Comparison of ENCODE assay signal across 10 cellular contexts in genomic region chr6:33072508-33073100, GRCh38. TPM values are rescaled to one million over a fixed set of nuclear protein-coding genes. Genes with fewer than 3 reads are reported as not detected.
A peak's percentile ranks its signal among the peaks of the same experiment; 100 is the strongest.
DNase-seq lines count a peak whose midpoint lies in the region; ATAC-seq and TF ChIP-seq lines count a peak whose summit lies in the region.
"Had no signal": no experiment of that assay in that cellular context is flagged by ENCODE, and none has a peak within 500 bp of the region (broad histone marks: within the 10 kb centered on the region; RNA-seq: fewer than 3 reads in every experiment).

No MANE protein-coding gene starts in this region.

- H3K79me1 ChIP-seq in mesenchymal stem cell (replicated peaks; ENCODE audit: low read length, poor library complexity, severe bottlenecking) = no peaks in the 10 kb centered on the region

- no peak overlapping the region for H4K8ac ChIP-seq in mesenchymal stem cell (ENCODE audit: low read length)

- TF ChIP-seq POLR2A in upper lobe of left lung (IDR thresholded peaks at IDR 0.05) = no peak

- H3K9me3 Mint-ChIP-seq in activated B cell treated with CpG ODN at 0.5 μM for 24 hours = no peaks in the 10 kb centered on the region
- H3K9me3 Mint-ChIP-seq: endodermal cell had no signal

- no peak for TF ChIP-seq EP300 in upper lobe of left lung (IDR thresholded peaks at IDR 0.05)

- no peak overlapping the region for H2BK12ac ChIP-seq in mesenchymal stem cell (ENCODE audit: low read length in 2 of 2)

- intact Hi-C loops in left ventricle myocardium inferior (cut with micrococcal nuclease) (no loop called here), left cardiac atrium (cut with DNase I) (no loop called here), activated B cell treated with CpG ODN at 0.5 μM for 24 hours (cut with micrococcal nuclease) (loop anchor here (1.0 kb wide), 2 partner anchors 10 to 15 kb away; no protein-coding TSS in a partner anchor)

- POLR2A ChIA-PET in activated B cell treated with CpG ODN at 0.5 μM for 24 hours (lab: Charles Lee) = interaction anchor here (0.6 to 28.7 kb wide), 31 partner anchors 8 to 1348 kb away, joined by 3 to 2264 read pairs (median 8); partner anchors contain the start of genes BRD2, HLA-DMA, HLA-DMB and HLA-DOA

- no peak for ATAC-seq in left cardiac atrium
- no peak for ATAC-seq in activated B cell treated with CpG ODN at 0.5 μM for 24 hours (ENCODE audit: low read depth)
- no peak for ATAC-seq in upper lobe of left lung (ENCODE audit: low FRiP score in 2 of 2)
- ATAC-seq in GM19467 (IDR thresholded peaks at IDR 0.05; ENCODE audit: unreplicated experiment) = no peak

- CTCF ChIA-PET in activated B cell treated with CpG ODN at 0.5 μM for 24 hours (lab: Charles Lee) = interaction anchor here (1.0 to 7.6 kb wide), 8 partner anchors 11 to 56 kb away, joined by 3 to 98 read pairs (median 4); no protein-coding TSS in a partner anchor

- H3K4me1 Mint-ChIP-seq in activated B cell treated with CpG ODN at 0.5 μM for 24 hours = peaks cover 66% of the 10 kb centered on the region

- H3K27me3 ChIP-seq in left ventricle myocardium inferior (ENCODE audit: low read depth) = no peaks in the 10 kb centered on the region
- H3K27me3 ChIP-seq in mesenchymal stem cell (ENCODE audit: control insufficient read depth in 1 of 2, insufficient read depth in 1 of 2, low read length in 2 of 2) = peaks cover 0 to 8% of the 10 kb centered on the region in 2 experiments
- no peaks in the 10 kb centered on the region for H3K27me3 ChIP-seq in upper lobe of left lung

- H3K36me3 ChIP-seq in left ventricle myocardium inferior (peaks cover 17% of the 10 kb centered on the region), mesenchymal stem cell (ENCODE audit: control insufficient read depth in 1 of 2, insufficient read depth in 2 of 2, low read depth in 1 of 2, low read length in 2 of 2) (peaks cover 0 to 33% of the 10 kb centered on the region in 2 experiments), upper lobe of left lung (peaks cover 0 to 21% (median 11%) of the 10 kb centered on the region in 4 donors)

- H2BK5ac ChIP-seq in mesenchymal stem cell (ENCODE audit: low read depth, low read length, poor library complexity, severe bottlenecking) = no peak overlapping the region

- H3K27me3 Mint-ChIP-seq in activated B cell treated with CpG ODN at 0.5 μM for 24 hours = no peaks in the 10 kb centered on the region

- H2BK15ac ChIP-seq in mesenchymal stem cell (ENCODE audit: low read depth, poor library complexity, severe bottlenecking) = no peak overlapping the region

- H3K23ac ChIP-seq in mesenchymal stem cell (ENCODE audit: low read length in 2 of 2) = no peak overlapping the region

- H3K27ac Mint-ChIP-seq in activated B cell treated with CpG ODN at 0.5 μM for 24 hours = peak overlapping the region; percentile 99
- H3K27ac Mint-ChIP-seq: endodermal cell had no signal

- peaks cover 74% of the 10 kb centered on the region for H3K36me3 Mint-ChIP-seq in activated B cell treated with CpG ODN at 0.5 μM for 24 hours (ENCODE audit: low read depth)

- H3K14ac ChIP-seq in mesenchymal stem cell (ENCODE audit: low read length in 2 of 2) = no peak overlapping the region

- H3K18ac ChIP-seq in mesenchymal stem cell (ENCODE audit: low read depth in 1 of 2, low read length in 2 of 2) = no peak overlapping the region

- no peak overlapping the region for H2AK5ac ChIP-seq in mesenchymal stem cell (ENCODE audit: low read length, severe bottlenecking)

- no peak for TF ChIP-seq CTCF in left ventricle myocardium inferior (IDR thresholded peaks at IDR 0.05; ENCODE audit: borderline replicate concordance)
- no peak for TF ChIP-seq CTCF in activated B cell treated with CpG ODN at 0.5 μM for 24 hours (IDR thresholded peaks at IDR 0.05)
- TF ChIP-seq CTCF in upper lobe of left lung (IDR thresholded peaks at IDR 0.05) = no peak

- H3K9me3 ChIP-seq in left ventricle myocardium inferior (replicated peaks) (no peaks in the 10 kb centered on the region), mesenchymal stem cell (ENCODE audit: control insufficient read depth, low read length) (no peaks in the 10 kb centered on the region), upper lobe of left lung (no peaks in the 10 kb centered on the region)

- H3K4me3 Mint-ChIP-seq in activated B cell treated with CpG ODN at 0.5 μM for 24 hours = peak overlapping the region; percentile 97
- H3K4me3 Mint-ChIP-seq: endodermal cell had no signal

- H3K4me3 ChIP-seq in left ventricle myocardium inferior (peak overlapping the region; percentile 63), mesenchymal stem cell (ENCODE audit: insufficient read depth in 1 of 2, low read depth in 1 of 2, low read length in 2 of 2) (peak overlapping the region in 1 of 2 experiments; percentile 79), upper lobe of left lung (peak overlapping the region in 3 of 4 donors; percentile 48 to 53 (median 49))

- H4K91ac ChIP-seq in mesenchymal stem cell (ENCODE audit: low read length) = no peak overlapping the region

- no peak overlapping the region for H2BK120ac ChIP-seq in mesenchymal stem cell (ENCODE audit: low read depth, low read length)

- peak overlapping the region; percentile 91 for H3K9ac ChIP-seq in mesenchymal stem cell (ENCODE audit: low read length)

- H3K4me2 ChIP-seq in mesenchymal stem cell (ENCODE audit: low read length, poor library complexity, severe bottlenecking) = no peak overlapping the region

- H2AFZ ChIP-seq in mesenchymal stem cell (ENCODE audit: low read depth, low read length) = no peak overlapping the region

- no peak overlapping the region for H3K4ac ChIP-seq in mesenchymal stem cell (ENCODE audit: low read depth in 1 of 2, low read length in 2 of 2)

- 82% methylated on average over 7 of the region's 7 CpGs for WGBS in mesenchymal stem cell
- 37 to 60% methylated on average over 7 of the region's 7 CpGs for WGBS in upper lobe of left lung, 2 donors

- H3K4me1 ChIP-seq in left ventricle myocardium inferior (peaks cover 25% of the 10 kb centered on the region), mesenchymal stem cell (ENCODE audit: control insufficient read depth, insufficient read depth, low read depth, low read length) (no peaks in the 10 kb centered on the region), upper lobe of left lung (peaks cover 14 to 34% (median 19%) of the 10 kb centered on the region in 4 donors)

- peak overlapping the region; percentile 68 for H3K27ac ChIP-seq in left ventricle myocardium inferior (replicated peaks)
- H3K27ac ChIP-seq in mesenchymal stem cell (ENCODE audit: low read length, poor library complexity, severe bottlenecking) = no peak overlapping the region
- peak overlapping the region; percentile 26 to 89 (median 81) for H3K27ac ChIP-seq in upper lobe of left lung

- DNase-seq in left ventricle myocardium inferior (no peak), left cardiac atrium (no peak), activated B cell treated with CpG ODN at 0.5 μM for 24 hours (no peak), mesenchymal stem cell (no peak), upper lobe of left lung (no peak), DMS 273 treated with DMSO at 0.1 percent for 48 hours (lab: John Stamatoyannopoulos, UW) (no peak), COLO668 (lab: John Stamatoyannopoulos, UW; ENCODE audit: unreplicated experiment) (no peak)
- DNase-seq: stimulated activated CD4-positive, alpha-beta T cell treated with anti-CD3 and anti-CD28 coated beads, Interleukin-12 subunit alpha, Interleukin-12 subunit beta, amount 100 ng/mL, for 4 hours had no signal

RNA-seq across cellular contexts. Expression of gene HLA-DPA1, which starts 0.8 kb away (rescaled TPM):
- total RNA-seq in left ventricle myocardium inferior (28.8 TPM), left cardiac atrium (10 to 100 TPM; 50.5 to 54.1 TPM), activated B cell treated with CpG ODN at 0.5 μM for 24 hours (718 and 730 TPM in 2 replicates), upper lobe of left lung (100 to 1,000 TPM; 109 to 674 (median 399) TPM)
- polyA plus RNA-seq in mesenchymal stem cell (2013, experiment 1 of 2) = 3.1 TPM
- 2.4 TPM for polyA plus RNA-seq in mesenchymal stem cell (2013, experiment 2 of 2)

RNA-seq across cellular contexts. Expression of gene HLA-DPB1, which starts 3.2 kb away (rescaled TPM):
- total RNA-seq in left ventricle myocardium inferior = 34.1 TPM
- 10 to 100 TPM; 47.8 to 53.8 TPM for total RNA-seq in left cardiac atrium
- total RNA-seq in activated B cell treated with CpG ODN at 0.5 μM for 24 hours = 853 and 854 TPM in 2 replicates
- 10.6 TPM for polyA plus RNA-seq in mesenchymal stem cell (2013, experiment 1 of 2)
- polyA plus RNA-seq in mesenchymal stem cell (2013, experiment 2 of 2) = 8.7 TPM
- total RNA-seq in upper lobe of left lung = 100 to 1,000 TPM; 194 to 697 (median 373) TPM
